10 cellular contexts compared by ENCODE assay signal in the genomic region with DNA sequence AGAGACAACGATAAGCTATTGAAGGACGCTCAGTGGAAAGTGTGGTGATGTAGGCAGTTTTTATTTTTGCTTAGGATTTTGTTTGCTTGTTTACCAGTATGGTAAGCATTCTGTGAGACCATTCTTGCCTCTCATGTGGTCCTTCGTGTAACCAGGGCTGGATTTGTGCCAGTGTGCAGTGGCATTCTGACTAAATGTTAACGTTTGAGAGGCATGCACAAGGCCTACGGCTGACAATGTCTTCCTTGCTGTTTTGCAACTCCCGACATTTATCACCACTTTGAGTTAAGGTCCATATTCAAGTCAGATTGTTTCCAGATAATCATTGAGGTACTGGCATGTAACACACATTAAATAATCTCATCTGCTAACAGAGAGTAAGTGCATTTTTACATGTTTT.
DNase-seq lines count a peak whose midpoint lies in the region; ATAC-seq and TF ChIP-seq lines count a peak whose summit lies in the region.
"Had no signal": no experiment of that assay in that cellular context is flagged by ENCODE, and none has a peak within 500 bp of the region (broad histone marks: within the 10 kb centered on the region; RNA-seq: fewer than 3 reads in every experiment).

No MANE protein-coding gene starts in this region.

- no peaks in the 10 kb centered on the region for H3K27me3 ChIP-seq in CD8-positive, alpha-beta memory T cell (ENCODE audit: insufficient read depth, low read length, poor library complexity, severe bottlenecking)
- H3K27me3 ChIP-seq in HCT116 (ENCODE audit: insufficient read depth, low read length): no peaks in the 10 kb centered on the region
- H3K27me3 ChIP-seq: cardiac muscle cell, esophagus muscularis mucosa had no signal

- intact Hi-C loops in HCT116 (cut with micrococcal nuclease) (no loop called here), natural killer cell (cut with micrococcal nuclease) (loop anchor here (5.0 kb wide), 3 partner anchors 41 to 201 kb away; partner anchors contain the start of gene KRAS)
- intact Hi-C loops in activated T-helper 2 cell treated with anti-CD3 and anti-CD28 coated beads, Interferon-gamma antibody, Interleukin-2, Interleukin-4, amounts not matched to agents 10 μg/mL and 5 μg/mL and 100 μg/mL, durations not matched to agents 14 hours and 24 hours and 36 hours (cut with micrococcal nuclease): loop anchor here (2.0 to 10.0 kb wide), 6 partner anchors 36 to 1784 kb away; partner anchors contain the start of genes DNAI7, ETFRF1 and ITPR2

- no peaks in the 10 kb centered on the region for H3K79me2 ChIP-seq in HCT116 (ENCODE audit: insufficient read depth, low read length)

- no peaks in the 10 kb centered on the region for H3K36me3 ChIP-seq in CD8-positive, alpha-beta memory T cell (ENCODE audit: insufficient read depth, low read length)
- no peaks in the 10 kb centered on the region for H3K36me3 ChIP-seq in HCT116 (ENCODE audit: control insufficient read depth in 1 of 2, insufficient read depth in 2 of 2, low read length in 2 of 2)
- H3K36me3 ChIP-seq: cardiac muscle cell, esophagus muscularis mucosa had no signal

- H3K9me2 ChIP-seq in HCT116 (ENCODE audit: insufficient read depth): no peaks in the 10 kb centered on the region

- peak overlapping the region; percentile 91 to 100 (median 98) for H3K4me3 Mint-ChIP-seq in CD8-positive, alpha-beta memory T cell
- H3K4me3 Mint-ChIP-seq in activated T-helper 2 cell treated with anti-CD3 and anti-CD28 coated beads, Interferon-gamma antibody, Interleukin-2, Interleukin-4, amounts not matched to agents 10 μg/mL and 5 μg/mL and 100 μg/mL, durations not matched to agents 14 hours and 24 hours and 36 hours (ENCODE audit: low read depth): peak overlapping the region; percentile 85
- peak overlapping the region; percentile 91 for H3K4me3 Mint-ChIP-seq in natural killer cell

- H3K27me3 Mint-ChIP-seq in CD8-positive, alpha-beta memory T cell: peaks cover 0 to 3% of the 10 kb centered on the region in 2 donors
- H3K27me3 Mint-ChIP-seq in activated T-helper 2 cell treated with anti-CD3 and anti-CD28 coated beads, Interferon-gamma antibody, Interleukin-2, Interleukin-4, amounts not matched to agents 10 μg/mL and 5 μg/mL and 100 μg/mL, durations not matched to agents 14 hours and 24 hours and 36 hours (ENCODE audit: low read depth): peaks cover 3% of the 10 kb centered on the region
- no peaks in the 10 kb centered on the region for H3K27me3 Mint-ChIP-seq in natural killer cell (ENCODE audit: low read depth in 2 of 2)

- CTCF ChIA-PET in CD8-positive, alpha-beta memory T cell (lab: Charles Lee): interaction anchor here (0.7 to 1.9 kb wide), 7 partner anchors 9 to 104 kb away, joined by 3 to 8 read pairs (median 4); no protein-coding TSS in a partner anchor
- CTCF ChIA-PET in HCT116 (lab: Charles Lee): no interaction called here

- peaks cover 35 to 43% (median 37%) of the 10 kb centered on the region in 3 donors for H3K4me1 Mint-ChIP-seq in CD8-positive, alpha-beta memory T cell
- peaks cover 39% of the 10 kb centered on the region for H3K4me1 Mint-ChIP-seq in activated T-helper 2 cell treated with anti-CD3 and anti-CD28 coated beads, Interferon-gamma antibody, Interleukin-2, Interleukin-4, amounts not matched to agents 10 μg/mL and 5 μg/mL and 100 μg/mL, durations not matched to agents 14 hours and 24 hours and 36 hours (ENCODE audit: low read depth)
- peaks cover 46 to 47% of the 10 kb centered on the region in 2 donors for H3K4me1 Mint-ChIP-seq in natural killer cell

- peak overlapping the region; percentile 78 for H3K27ac ChIP-seq in CD8-positive, alpha-beta memory T cell (ENCODE audit: low read depth, low read length)
- no peak overlapping the region for H3K27ac ChIP-seq in HCT116 (ENCODE audit: low read depth, low read length)
- H3K27ac ChIP-seq: cardiac muscle cell had no signal

- H3K4me1 ChIP-seq in CD8-positive, alpha-beta memory T cell (ENCODE audit: insufficient read depth, low read length): peaks cover 29% of the 10 kb centered on the region
- H3K4me1 ChIP-seq in HCT116 (ENCODE audit: control insufficient read depth in 1 of 2, insufficient read depth in 2 of 2, low read length in 2 of 2): peaks cover 0 to 6% of the 10 kb centered on the region in 2 experiments; a peak in 2 of 4 replicates
- H3K4me1 ChIP-seq: esophagus muscularis mucosa had no signal

- H3K36me3 Mint-ChIP-seq in CD8-positive, alpha-beta memory T cell: peaks cover 2 to 19% (median 15%) of the 10 kb centered on the region in 3 donors
- H3K36me3 Mint-ChIP-seq in activated T-helper 2 cell treated with anti-CD3 and anti-CD28 coated beads, Interferon-gamma antibody, Interleukin-2, Interleukin-4, amounts not matched to agents 10 μg/mL and 5 μg/mL and 100 μg/mL, durations not matched to agents 14 hours and 24 hours and 36 hours (ENCODE audit: low read depth): no peaks in the 10 kb centered on the region
- peaks cover under 1% of the 10 kb centered on the region for H3K36me3 Mint-ChIP-seq in natural killer cell

- TF ChIP-seq CTCF in HCT116 (IDR thresholded peaks at IDR 0.05 in 2 of 3, conservative IDR thresholded peaks at IDR 0.05 in 1 of 3; ENCODE audit: borderline replicate concordance in 1 of 3, insufficient read depth in 1 of 3, low read depth in 2 of 3, low read length in 2 of 3): no peak
- TF ChIP-seq CTCF in natural killer cell (IDR thresholded peaks at IDR 0.05): no peak

- H3K9me3 ChIP-seq in CD8-positive, alpha-beta memory T cell (ENCODE audit: low read length): peaks cover 3% of the 10 kb centered on the region
- H3K9me3 ChIP-seq in HCT116 (ENCODE audit: control insufficient read depth in 1 of 2, insufficient read depth in 1 of 2, low read depth in 1 of 2, low read length in 2 of 2): peaks cover 0 to 4% of the 10 kb centered on the region in 2 experiments; a peak in 1 of 4 replicates

- no TSS peak for BruUV-seq in HCT116 (replicated peaks; lab: Mats Ljungman, UMichigan)

- peak overlapping the region; percentile 47 for H2AFZ ChIP-seq in HCT116 (ENCODE audit: low read depth, low read length, poor library complexity, severe bottlenecking)

- TF ChIP-seq RAD21 in HCT116 (IDR thresholded peaks at IDR 0.05; ENCODE audit: low read depth): no peak

- no peak for TF ChIP-seq POLR2A in HCT116 (IDR thresholded peaks at IDR 0.05; ENCODE audit: borderline replicate concordance, extremely low read depth, insufficient read depth, insufficient read length)

- RAD21 ChIA-PET in HCT116 (lab: Charles Lee; ENCODE audit: low non-redundant PET in 1 of 2, low total read pairs in 2 of 2, uncharacterized antibody in 2 of 2, unreplicated experiment in 2 of 2): no interaction called here

- no peak for DNase-seq in CD8-positive, alpha-beta memory T cell
- DNase-seq in HCT116 (ENCODE audit: low read depth, low spot score) (no peak), natural killer cell (no peak)
- DNase-seq in activated T-helper 2 cell treated with anti-CD3 and anti-CD28 coated beads, Interferon-gamma antibody, Interleukin-2, Interleukin-4, amounts not matched to agents 10 μg/mL and 5 μg/mL and 100 μg/mL, durations not matched to agents 14 hours and 24 hours and 36 hours (ENCODE audit: low spot score): no peak
- DNase-seq: NCI-H1436 had no signal

- POLR2A ChIA-PET in CD8-positive, alpha-beta memory T cell (lab: Charles Lee): interaction anchor here (0.6 to 1.5 kb wide), 3 partner anchors 26 to 1781 kb away, joined by 3 to 22 read pairs (median 3); partner anchors contain the start of gene KRAS
- POLR2A ChIA-PET in HCT116 (lab: Charles Lee): no interaction called here

- peak overlapping the region; percentile 64 for H3K4me3 ChIP-seq in CD8-positive, alpha-beta memory T cell (ENCODE audit: low read length)
- no peak overlapping the region for H3K4me3 ChIP-seq in HCT116 (replicated peaks in 1 of 2; ENCODE audit: low read depth in 1 of 2, low read length in 2 of 2)
- H3K4me3 ChIP-seq: cardiac muscle cell, esophagus muscularis mucosa had no signal

- peak overlapping the region; percentile 91 to 99 (median 98) for H3K27ac Mint-ChIP-seq in CD8-positive, alpha-beta memory T cell
- peak overlapping the region; percentile 100 for H3K27ac Mint-ChIP-seq in activated T-helper 2 cell treated with anti-CD3 and anti-CD28 coated beads, Interferon-gamma antibody, Interleukin-2, Interleukin-4, amounts not matched to agents 10 μg/mL and 5 μg/mL and 100 μg/mL, durations not matched to agents 14 hours and 24 hours and 36 hours
- H3K27ac Mint-ChIP-seq in natural killer cell: peak overlapping the region; percentile 95 to 98

- H3K4me2 ChIP-seq in HCT116 (ENCODE audit: low read length): no peak overlapping the region

- H4K20me1 ChIP-seq in HCT116 (ENCODE audit: insufficient read depth): no peaks in the 10 kb centered on the region

- H3K9ac ChIP-seq in HCT116 (ENCODE audit: low read length): no peak overlapping the region

- no peak for ATAC-seq in HCT116
- no peak for ATAC-seq in natural killer cell
- no peak for ATAC-seq in GM21737 (IDR thresholded peaks at IDR 0.05; ENCODE audit: unreplicated experiment)
- ATAC-seq in GM21529 (IDR thresholded peaks at IDR 0.05; ENCODE audit: unreplicated experiment): no peak
- ATAC-seq in GM18502 (IDR thresholded peaks at IDR 0.05; ENCODE audit: poor library complexity, unreplicated experiment): no peak

- peaks cover 0 to 9% (median 2%) of the 10 kb centered on the region in 5 donors for H3K9me3 Mint-ChIP-seq in CD8-positive, alpha-beta memory T cell
- H3K9me3 Mint-ChIP-seq in activated T-helper 2 cell treated with anti-CD3 and anti-CD28 coated beads, Interferon-gamma antibody, Interleukin-2, Interleukin-4, amounts not matched to agents 10 μg/mL and 5 μg/mL and 100 μg/mL, durations not matched to agents 14 hours and 24 hours and 36 hours: peaks cover 14% of the 10 kb centered on the region
- H3K9me3 Mint-ChIP-seq in natural killer cell: peaks cover under 1 to 6% of the 10 kb centered on the region in 2 donors

TF ChIP-seq in HCT116, 20 proteins besides CTCF, POLR2A, EP300 and RAD21 (continues in another document):
- TF ChIP-seq SIN3A (IDR thresholded peaks at IDR 0.05; ENCODE audit: low read depth): no peak
- TF ChIP-seq SP1 (IDR thresholded peaks at IDR 0.05; ENCODE audit: low read depth): no peak
- no peak for TF ChIP-seq CBX3 (IDR thresholded peaks at IDR 0.05; ENCODE audit: low read depth)
- no peak for TF ChIP-seq EZH2 (IDR thresholded peaks at IDR 0.05)
- TF ChIP-seq ELF1 (IDR thresholded peaks at IDR 0.05; ENCODE audit: borderline replicate concordance, low read depth): no peak
- TF ChIP-seq JUND (IDR thresholded peaks at IDR 0.05): no peak
- no peak for TF ChIP-seq FOSL1 (IDR thresholded peaks at IDR 0.05; ENCODE audit: low read depth)
- no peak for TF ChIP-seq YY1 (IDR thresholded peaks at IDR 0.05; ENCODE audit: extremely low read depth, insufficient replicate concordance, low read depth, low read length)
- TF ChIP-seq ZNF274 (IDR thresholded peaks at IDR 0.05; ENCODE audit: low read depth, low read length): no peak
- TF ChIP-seq TCF7L2 (IDR thresholded peaks at IDR 0.05; ENCODE audit: borderline replicate concordance, extremely low read depth, insufficient read depth, insufficient read length): no peak
- TF ChIP-seq EGR1 (IDR thresholded peaks at IDR 0.05; ENCODE audit: low read depth): no peak
